ENCODE assay signal across 15 cellular contexts in genomic region chr1:168513656-168514404, GRCh38. TPM values are rescaled to one million over a fixed set of nuclear protein-coding genes. Genes with fewer than 3 reads are reported as not detected.
DNase-seq lines count a peak whose midpoint lies in the region; ATAC-seq and TF ChIP-seq lines count a peak whose summit lies in the region.
"Had no signal": no experiment of that assay in that cellular context is flagged by ENCODE, and none has a peak within 500 bp of the region (broad histone marks: within the 10 kb centered on the region; RNA-seq: fewer than 3 reads in every experiment).

No MANE protein-coding gene starts in this region.

- peaks cover 80% of the 10 kb centered on the region for H3K4me1 Mint-ChIP-seq in activated naive CD4-positive, alpha-beta T cell treated with anti-CD3 and anti-CD28 coated beads, Interleukin-2, amount 10 ng/mL, durations not matched to agents 7 days and 5 days
- peaks cover 7% of the 10 kb centered on the region for H3K4me1 Mint-ChIP-seq in Calu3 (ENCODE audit: low read depth, unreplicated experiment)

- no peak for TF ChIP-seq POLR2A in transverse colon (IDR thresholded peaks at IDR 0.05)
- no peak for TF ChIP-seq POLR2A in suprapubic skin (IDR thresholded peaks at IDR 0.05)

- no peaks in the 10 kb centered on the region for H3K36me3 Mint-ChIP-seq in activated naive CD4-positive, alpha-beta T cell treated with anti-CD3 and anti-CD28 coated beads, Interleukin-2, amount 10 ng/mL, durations not matched to agents 7 days and 5 days
- H3K36me3 Mint-ChIP-seq in activated naive CD4-positive, alpha-beta T cell treated with anti-CD3 and anti-CD28 coated beads, Interleukin-2, amount 50 U/mL, for 72 hours = no peaks in the 10 kb centered on the region
- H3K36me3 Mint-ChIP-seq in Calu3 (ENCODE audit: insufficient read depth, unreplicated experiment) = no peaks in the 10 kb centered on the region
- H3K36me3 Mint-ChIP-seq: neural progenitor cell had no signal

- H3K27ac Mint-ChIP-seq in activated naive CD4-positive, alpha-beta T cell treated with anti-CD3 and anti-CD28 coated beads, Interleukin-2, amount 10 ng/mL, durations not matched to agents 7 days and 5 days = peak overlapping the region; percentile 93
- H3K27ac Mint-ChIP-seq in activated naive CD4-positive, alpha-beta T cell treated with anti-CD3 and anti-CD28 coated beads, Interleukin-2, amount 50 U/mL, for 72 hours = peak overlapping the region; percentile 52 to 59
- no peak overlapping the region for H3K27ac Mint-ChIP-seq in Calu3 (ENCODE audit: unreplicated experiment)
- H3K27ac Mint-ChIP-seq: neural progenitor cell had no signal

- ATAC-seq in activated naive CD4-positive, alpha-beta T cell treated with anti-CD3 and anti-CD28 coated beads, Interleukin-2, amount 50 U/mL, for 72 hours = peak; percentile 25 to 44
- peak; percentile 79 for ATAC-seq in left ventricle myocardium superior

- peaks cover 2% of the 10 kb centered on the region for H3K9me3 Mint-ChIP-seq in activated naive CD4-positive, alpha-beta T cell treated with anti-CD3 and anti-CD28 coated beads, Interleukin-2, amount 10 ng/mL, durations not matched to agents 7 days and 5 days
- H3K9me3 Mint-ChIP-seq in activated naive CD4-positive, alpha-beta T cell treated with anti-CD3 and anti-CD28 coated beads, Interleukin-2, amount 50 U/mL, for 72 hours = no peaks in the 10 kb centered on the region
- H3K9me3 Mint-ChIP-seq in Calu3 (ENCODE audit: low read depth, unreplicated experiment) = no peaks in the 10 kb centered on the region
- H3K9me3 Mint-ChIP-seq: neural progenitor cell had no signal

- CTCF ChIA-PET in activated naive CD4-positive, alpha-beta T cell treated with anti-CD3 and anti-CD28 coated beads, Interleukin-2, amount 10 ng/mL, durations not matched to agents 7 days and 5 days (lab: Charles Lee) = interaction anchor here (1.0 kb wide), 3 partner anchors 18 to 75 kb away, joined by 3 read pairs; no protein-coding TSS in a partner anchor
- CTCF ChIA-PET in Calu3 (lab: Charles Lee) = no interaction called here

- no peak overlapping the region for H3K4me3 ChIP-seq in transverse colon
- H3K4me3 ChIP-seq in suprapubic skin = no peak overlapping the region
- H3K4me3 ChIP-seq: lung, MG63, neural progenitor cell had no signal

- H3K36me3 ChIP-seq in transverse colon (no peaks in the 10 kb centered on the region), suprapubic skin (no peaks in the 10 kb centered on the region)
- H3K36me3 ChIP-seq: MG63, neural progenitor cell had no signal

- H3K4me1 ChIP-seq in transverse colon (peaks cover 0 to 5% (median 2%) of the 10 kb centered on the region in 4 donors), suprapubic skin (no peaks in the 10 kb centered on the region)
- H3K4me1 ChIP-seq: neural progenitor cell had no signal

- TF ChIP-seq CTCF in transverse colon (IDR thresholded peaks at IDR 0.05) = no peak
- TF ChIP-seq CTCF in suprapubic skin (IDR thresholded peaks at IDR 0.05) = no peak
- no peak for TF ChIP-seq CTCF in Calu3 (IDR thresholded peaks at IDR 0.05; ENCODE audit: unreplicated experiment)

- intact Hi-C loops in left ventricle myocardium superior (cut with micrococcal nuclease) = no loop called here
- intact Hi-C loops in transverse colon (cut with DNase I; ENCODE audit: low total_unique reads) = no loop called here
- intact Hi-C loops in Calu3 (cut with micrococcal nuclease; ENCODE audit: unreplicated experiment) = no loop called here

- H3K27ac ChIP-seq in transverse colon (peak overlapping the region; percentile 4 to 54 (median 19)), suprapubic skin (no peak overlapping the region)
- H3K27ac ChIP-seq: neural progenitor cell had no signal

- H3K4me3 Mint-ChIP-seq in activated naive CD4-positive, alpha-beta T cell treated with anti-CD3 and anti-CD28 coated beads, Interleukin-2, amount 10 ng/mL, durations not matched to agents 7 days and 5 days = peak overlapping the region; percentile 7
- H3K4me3 Mint-ChIP-seq in Calu3 (ENCODE audit: low read depth, unreplicated experiment) = no peak overlapping the region
- H3K4me3 Mint-ChIP-seq: neural progenitor cell had no signal

- TF ChIP-seq EP300 in transverse colon (IDR thresholded peaks at IDR 0.05; ENCODE audit: low read depth) = no peak
- TF ChIP-seq EP300 in suprapubic skin (IDR thresholded peaks at IDR 0.05) = no peak

- no peak for DNase-seq in activated naive CD4-positive, alpha-beta T cell treated with anti-CD3 and anti-CD28 coated beads, Interleukin-2, amount 10 ng/mL, durations not matched to agents 7 days and 5 days
- DNase-seq in activated naive CD4-positive, alpha-beta T cell (lab: John Stamatoyannopoulos, UW) = no peak
- DNase-seq in activated naive CD4-positive, alpha-beta T cell treated with anti-CD3 and anti-CD28 coated beads, Interleukin-2, amount 50 U/mL, for 72 hours (ENCODE audit: low spot score in 2 of 2) = no peak
- DNase-seq in left ventricle myocardium superior (no peak), transverse colon (no peak), H4 (ENCODE audit: low spot score) (no peak), suprapubic skin (ENCODE audit: low spot score in 2 of 2) (no peak), Calu3 (no peak)
- DNase-seq: cortex of kidney, MG63, SIG-M5 had no signal

- H3K27me3 ChIP-seq in transverse colon = no peaks in the 10 kb centered on the region
- no peaks in the 10 kb centered on the region for H3K27me3 ChIP-seq in suprapubic skin
- H3K27me3 ChIP-seq: MG63, neural progenitor cell had no signal

- in situ Hi-C loops in transverse colon (cut with MboI; ENCODE audit: low pct_ligation_motif_present in 1 of 4, low pct_unique_long_range_greater_than_20kb in 1 of 4, low sequenced_read_pairs in 3 of 4) = no loop called here

- no TSS peak for BruUV-seq in Calu3 (replicated peaks; lab: Mats Ljungman, UMichigan)

- peaks cover 3% of the 10 kb centered on the region for H3K27me3 Mint-ChIP-seq in activated naive CD4-positive, alpha-beta T cell treated with anti-CD3 and anti-CD28 coated beads, Interleukin-2, amount 10 ng/mL, durations not matched to agents 7 days and 5 days
- no peaks in the 10 kb centered on the region for H3K27me3 Mint-ChIP-seq in Calu3 (ENCODE audit: unreplicated experiment)

- WGBS in transverse colon (ENCODE audit: low coverage in 1 of 2), 2 donors = 74 to 77% methylated on average over 8 to 9 of the region's 9 CpGs
- 75% methylated on average over 9 of the region's 9 CpGs for WGBS in suprapubic skin

- H3K9me3 ChIP-seq in transverse colon = no peaks in the 10 kb centered on the region
- no peaks in the 10 kb centered on the region for H3K9me3 ChIP-seq in suprapubic skin
- H3K9me3 ChIP-seq: MG63 had no signal

RNA-seq across cellular contexts. Expression of gene XCL2, which starts 30.0 kb away (rescaled TPM):
- total RNA-seq in activated naive CD4-positive, alpha-beta T cell treated with anti-CD3 and anti-CD28 coated beads, Interleukin-2, amount 50 U/mL, for 72 hours = 1 to 10 TPM; 1.5 to 4.9 TPM
- total RNA-seq in left ventricle myocardium superior (not detected), transverse colon (1 to 10 TPM in 2 of 4 donors, not detected in 2; 1.7 to 4.5 TPM), suprapubic skin (not detected), Calu3 (2022) (not detected in 2 replicates)
- not detected in 2 replicates for total RNA-seq in H4 (2014; rRNA removed; shearing (Covaris generic))
- total RNA-seq: fibroblast of lung, HT-29 had no signal
